In genomic region chr16:2156025-2156848, GRCh38 we compare ENCODE assay signal across 8 cellular contexts. TPM values are rescaled to one million over a fixed set of nuclear protein-coding genes. Genes with fewer than 3 reads are reported as not detected.
A peak's percentile ranks its signal among the peaks of the same experiment; 100 is the strongest.
DNase-seq lines count a peak whose midpoint lies in the region; ATAC-seq, FAIRE-seq and TF ChIP-seq lines count a peak whose summit lies in the region.

No MANE protein-coding gene starts in this region.

- ATAC-seq in naive thymus-derived CD4-positive, alpha-beta T cell, result no peak
- ATAC-seq in GM19395 (IDR thresholded peaks at IDR 0.05; ENCODE audit: unreplicated experiment), result no peak

- H3K14ac ChIP-seq in H1 (ENCODE audit: insufficient read length), result no peak overlapping the region

- H3K36me3 ChIP-seq in SK-N-SH (replicated peaks in 1 of 2; ENCODE audit: control insufficient read depth in 1 of 2, insufficient read depth in 2 of 2, low read length in 1 of 2) (peaks cover 24 to 30% of the 10 kb centered on the region in 2 experiments), H1 (ENCODE audit: control insufficient read depth in 2 of 4, insufficient read depth in 4 of 4, low read length in 3 of 4) (peaks cover 5 to 35% (median 13%) of the 10 kb centered on the region in 4 experiments; a peak in 7 of 8 replicates)
- H3K36me3 ChIP-seq in naive thymus-derived CD4-positive, alpha-beta T cell (ENCODE audit: control insufficient read depth in 2 of 3, insufficient read depth in 3 of 3, low read length in 3 of 3), result peaks cover 0 to 9% (median 0%) of the 10 kb centered on the region in 3 experiments

- no peaks in the 10 kb centered on the region for H3K9me3 Mint-ChIP-seq in naive thymus-derived CD4-positive, alpha-beta T cell

- peaks cover 0 to 18% (median 0%) of the 10 kb centered on the region in 5 donors for H3K36me3 Mint-ChIP-seq in naive thymus-derived CD4-positive, alpha-beta T cell

- no peak for TF ChIP-seq POLR2A in H1 (IDR thresholded peaks at IDR 0.05; ENCODE audit: control extremely low read depth in 1 of 2, low read depth in 2 of 2, low read length in 2 of 2)

- H2BK5ac ChIP-seq in H1 (ENCODE audit: low read depth, low read length), result peak overlapping the region; percentile 81; the same call in 1 of the 2 replicates

- 0 out of 2 replicates have a peak overlapping the region, but pooled peaks have one; percentile 81 for H2BK15ac ChIP-seq in H1 (ENCODE audit: low read length)

- peaks cover 26% of the 10 kb centered on the region for H3F3A ChIP-seq in SK-N-SH (replicated peaks; ENCODE audit: insufficient read depth)

- H3K4me2 ChIP-seq in SK-N-SH, result peak overlapping the region; percentile 95
- H3K4me2 ChIP-seq in H1 (ENCODE audit: insufficient read depth in 1 of 2, low read depth in 2 of 2, low read length in 2 of 2), result peak overlapping the region; percentile 67 to 91

- H3K79me2 ChIP-seq in SK-N-SH (ENCODE audit: insufficient read depth) (peaks cover 90% of the 10 kb centered on the region), H1 (ENCODE audit: control insufficient read depth in 1 of 2, insufficient read depth in 2 of 2, low read length in 2 of 2) (peaks cover 38 to 82% of the 10 kb centered on the region in 2 experiments)

- peak overlapping the region; percentile 40 for H4K5ac ChIP-seq in H1 (ENCODE audit: insufficient read length, low read depth, low read length)

- H3K27me3 Mint-ChIP-seq in naive thymus-derived CD4-positive, alpha-beta T cell, result no peaks in the 10 kb centered on the region

- peak overlapping the region; percentile 46 for H3K56ac ChIP-seq in H1 (replicated peaks; ENCODE audit: insufficient read length, low read depth, low read length)

- H3K4me1 ChIP-seq in SK-N-SH (ENCODE audit: control insufficient read depth in 1 of 2, insufficient read depth in 2 of 2, low read depth in 1 of 2, low read length in 1 of 2), result peaks cover 29 to 58% of the 10 kb centered on the region in 2 experiments; a peak in 3 of 4 replicates
- peaks cover 0 to 44% (median 30%) of the 10 kb centered on the region in 4 experiments; a peak in 6 of 7 replicates for H3K4me1 ChIP-seq in H1 (replicated peaks in 1 of 4; ENCODE audit: control insufficient read depth in 3 of 4, insufficient read depth in 4 of 4, low read length in 3 of 4)
- peaks cover 21 to 44% of the 10 kb centered on the region in 2 donors for H3K4me1 ChIP-seq in naive thymus-derived CD4-positive, alpha-beta T cell (ENCODE audit: control insufficient read depth in 2 of 2, insufficient read depth in 2 of 2, low read length in 2 of 2)

- DNase-seq in activated CD8-positive, alpha-beta memory T cell treated with anti-CD3 and anti-CD28 coated beads for 24 hours, result peak; percentile 68
- DNase-seq in activated CD8-positive, alpha-beta memory T cell treated with anti-CD3 and anti-CD28 coated beads, Interleukin-2, amount 50 U/mL, for 4 hours, result no peak
- DNase-seq in SK-N-SH (peak; percentile 58), H1 (ENCODE audit: low read depth in 1 of 2, low spot score in 2 of 2) (no peak), NCI-H1417 treated with DMSO at 0.1 percent for 48 hours (lab: John Stamatoyannopoulos, UW) (no peak), 8988T (no peak)
- no peak for DNase-seq in naive thymus-derived CD4-positive, alpha-beta T cell

- H4K20me1 ChIP-seq in SK-N-SH (ENCODE audit: insufficient read depth) (peaks cover 78% of the 10 kb centered on the region), H1 (replicated peaks in 1 of 2; ENCODE audit: control insufficient read depth in 1 of 2, insufficient read depth in 2 of 2, low read length in 2 of 2) (peaks cover 33 to 62% of the 10 kb centered on the region in 2 experiments)

- peaks cover 16% of the 10 kb centered on the region for H3K79me1 ChIP-seq in H1 (ENCODE audit: low read depth, low read length)

- peak overlapping the region; percentile 61 to 79; a peak in 3 of 4 replicates for H3K27ac ChIP-seq in SK-N-SH (ENCODE audit: low read depth in 2 of 2, low read length in 1 of 2)
- H3K27ac ChIP-seq in H1 (ENCODE audit: low read depth, low read length), result peak overlapping the region; percentile 49; the same call in 1 of the 2 replicates
- peak overlapping the region; percentile 65 for H3K27ac ChIP-seq in naive thymus-derived CD4-positive, alpha-beta T cell (ENCODE audit: low read depth, low read length)

- H3K9ac ChIP-seq in SK-N-SH (peak overlapping the region; percentile 82), H1 (replicated peaks in 1 of 4; ENCODE audit: extremely low read depth in 1 of 4, low read depth in 3 of 4, low read length in 3 of 4) (peak overlapping the region; percentile 42 to 82 (median 77))

- peak overlapping the region; percentile 66 for H2BK120ac ChIP-seq in H1 (replicated peaks; ENCODE audit: low read depth, low read length)

- H2AFZ ChIP-seq in SK-N-SH (ENCODE audit: low read depth) (peak overlapping the region; percentile 37; the same call in 1 of the 2 replicates), H1 (ENCODE audit: low read length) (no peak overlapping the region)

- WGBS in SK-N-SH (ENCODE audit: low lambda C conversion rate), result 2% methylated on average over 39 of the region's 41 CpGs
- WGBS in H1 (ENCODE audit: extremely low coverage in 1 of 2, insufficient coverage in 1 of 2, insufficient read length in 1 of 2, insufficient replicate concordance in 2 of 2, low coverage in 1 of 2, low lambda C conversion rate in 2 of 2, missing lambda C conversion rate in 1 of 2), 2 experiments, result 5% methylated on average over 31 of the region's 41 CpGs; no CpG with 5 or more reads in 1 of the 2 experiments

- H3K4ac ChIP-seq in H1 (replicated peaks; ENCODE audit: insufficient read length, low read depth, low read length), result peak overlapping the region; percentile 80

- TF ChIP-seq CTCF in SK-N-SH (IDR thresholded peaks at IDR 0.05) (no peak), H1 (IDR thresholded peaks at IDR 0.05; ENCODE audit: control extremely low read depth in 1 of 3, insufficient read depth in 1 of 3, low read depth in 1 of 3, low read length in 3 of 3) (no peak)

- peak overlapping the region; percentile 70; the same call in 1 of the 2 replicates for H2AK5ac ChIP-seq in H1 (ENCODE audit: low read depth, low read length)

- no peak overlapping the region for H2BK20ac ChIP-seq in H1 (ENCODE audit: low read length)

- no peaks in the 10 kb centered on the region for H3K27me3 ChIP-seq in SK-N-SH (ENCODE audit: insufficient read depth)
- H3K27me3 ChIP-seq in H1 (replicated peaks in 1 of 4; ENCODE audit: control insufficient read depth in 3 of 4, extremely low read depth in 1 of 4, insufficient read depth in 3 of 4, low read length in 3 of 4), result no peaks in the 10 kb centered on the region
- H3K27me3 ChIP-seq in naive thymus-derived CD4-positive, alpha-beta T cell (ENCODE audit: control insufficient read depth in 2 of 2, insufficient read depth in 2 of 2, low read length in 2 of 2), result no peaks in the 10 kb centered on the region

- peak overlapping the region; percentile 78 to 95 (median 91) for H3K27ac Mint-ChIP-seq in naive thymus-derived CD4-positive, alpha-beta T cell

- H4K91ac ChIP-seq in H1 (replicated peaks; ENCODE audit: insufficient read length, low read length), result peak overlapping the region; percentile 67

- no peaks in the 10 kb centered on the region for H3K9me2 ChIP-seq in SK-N-SH

- intact Hi-C loops in naive thymus-derived CD4-positive, alpha-beta T cell (cut with micrococcal nuclease), result loop anchor here (5.0 to 10.0 kb wide), 10 partner anchors 51 to 849 kb away; partner anchors contain the start of genes NUBP2 (in 2 of the 2), SPSB3 (in 2 of the 2), CCNF (in 1 of the 2) and E4F1 (in 1 of the 2)

- peak overlapping the region; percentile 100 for H3K4me3 ChIP-seq in SK-N-SH (ENCODE audit: low read depth in 2 of 2, low read length in 1 of 2)
- H3K4me3 ChIP-seq in H1 (ENCODE audit: extremely low read depth in 1 of 4, insufficient read depth in 2 of 4, low read depth in 3 of 4, low read length in 4 of 4), result peak overlapping the region; percentile 69 to 100 (median 95)
- H3K4me3 ChIP-seq in naive thymus-derived CD4-positive, alpha-beta T cell (ENCODE audit: low read length), result peak overlapping the region; percentile 74

- FAIRE-seq in H1 (lab: Jason Lieb, UNC), result no peak

- peaks cover 20 to 57% (median 42%) of the 10 kb centered on the region in 7 donors for H3K4me1 Mint-ChIP-seq in naive thymus-derived CD4-positive, alpha-beta T cell

- H3K9me3 ChIP-seq in SK-N-SH (no peaks in the 10 kb centered on the region), H1 (ENCODE audit: insufficient read depth in 2 of 2, low read depth in 1 of 2, low read length in 1 of 2) (no peaks in the 10 kb centered on the region)
- no peaks in the 10 kb centered on the region for H3K9me3 ChIP-seq in naive thymus-derived CD4-positive, alpha-beta T cell (ENCODE audit: control insufficient read depth in 2 of 3, low read length in 3 of 3)

- CTCF ChIA-PET in SK-N-SH (lab: Yijun Ruan, JAX), result interaction anchor here (0.6 to 6.9 kb wide), 4 partner anchors 16 to 152 kb away, joined by 3 to 55 read pairs (median 14); partner anchors contain the start of gene ECI1
- CTCF ChIA-PET in H1 (lab: Charles Lee; ENCODE audit: partially characterized antibody), result interaction anchor here (0.6 to 3.1 kb wide), 5 partner anchors 16 to 1463 kb away, joined by 3 to 10 read pairs (median 5); no protein-coding TSS in a partner anchor
- CTCF ChIA-PET in naive thymus-derived CD4-positive, alpha-beta T cell (lab: Charles Lee), result interaction anchor here (0.8 to 3.7 kb wide), 3 partner anchors 16 to 164 kb away, joined by 3 to 30 read pairs (median 3); no protein-coding TSS in a partner anchor

- POLR2A ChIA-PET in SK-N-SH (lab: Yijun Ruan, JAX), result interaction anchor here (0.6 to 1.8 kb wide), 30 partner anchors 10 to 681 kb away, joined by 3 to 18 read pairs (median 4); partner anchors contain the start of genes CASKIN1, ECI1, FAHD1 and HAGH
- POLR2A ChIA-PET in H1 (lab: Charles Lee; ENCODE audit: partially characterized antibody), result interaction anchor here (0.5 to 15.0 kb wide), 71 partner anchors 7 to 945 kb away, joined by 3 to 312 read pairs (median 6); partner anchors contain the start of genes BRICD5, DNASE1L2, E4F1 and ECI1
- POLR2A ChIA-PET in naive thymus-derived CD4-positive, alpha-beta T cell (lab: Charles Lee), result interaction anchor here (0.6 to 4.3 kb wide), 39 partner anchors 10 to 1923 kb away, joined by 3 to 44 read pairs (median 6); partner anchors contain the start of genes ATP6V0C, E4F1, ECI1 and FAHD1

- TF ChIP-seq RAD21 in SK-N-SH (IDR thresholded peaks at IDR 0.05; ENCODE audit: low read length) (no peak), H1 (IDR thresholded peaks at IDR 0.05 in 1 of 2, conservative IDR thresholded peaks at IDR 0.05 in 1 of 2; ENCODE audit: low read depth in 2 of 2, low read length in 2 of 2) (no peak)

- no peak overlapping the region for H2BK12ac ChIP-seq in H1 (ENCODE audit: low read depth, low read length)

- no peak overlapping the region for H3K23ac ChIP-seq in H1 (ENCODE audit: insufficient read length)

- H3K23me2 ChIP-seq in H1 (ENCODE audit: low read depth, low read length), result peaks cover 23% of the 10 kb centered on the region; the same call in 1 of the 2 replicates

- peak overlapping the region; percentile 85 to 99 (median 94) for H3K4me3 Mint-ChIP-seq in naive thymus-derived CD4-positive, alpha-beta T cell

- TF ChIP-seq EP300 in SK-N-SH (IDR thresholded peaks at IDR 0.05; ENCODE audit: borderline replicate concordance in 1 of 2, low read depth in 1 of 2, low read length in 1 of 2) (no peak), H1 (IDR thresholded peaks at IDR 0.05; ENCODE audit: borderline replicate concordance in 1 of 2, low read depth in 2 of 2, low read length in 2 of 2) (no peak)

- H4K8ac ChIP-seq in H1 (ENCODE audit: extremely low read depth, insufficient read depth, low read length), result peak overlapping the region; percentile 75; the same call in 1 of the 2 replicates

- peak overlapping the region; percentile 87 for H3K18ac ChIP-seq in H1 (ENCODE audit: extremely low read depth, low read length)

RNA-seq across cellular contexts. Expression of gene TRAF7, which starts 0.7 kb away (rescaled TPM):
- polyA plus RNA-seq in SK-N-SH (2012; rRNA removed) (69.9 and 73.0 TPM in 2 replicates), H1 (2011; rRNA removed) (96.8 and 140 TPM in 2 replicates)
- 32.5 and 56.2 TPM in 2 replicates for polyA plus RNA-seq in SK-N-SH (2012; cell fraction: cytosol; rRNA removed)
- polyA plus RNA-seq in SK-N-SH (2012; cell fraction: nucleus; rRNA removed), result 95.4 and 106 TPM in 2 replicates
- total RNA-seq in H1 (2021; fragmentation: NEBNext Ultra II Directional; extraction: Animal tissue kit (Norgen Biotek cat#: 25700)), result 148 and 155 TPM in 2 replicates
- 87.7 TPM for polyA plus RNA-seq in H1 (2011; cell fraction: cytosol; rRNA removed)
- 166 TPM for polyA plus RNA-seq in H1 (2011; cell fraction: nucleus; rRNA removed)
- 72.2 to 138 TPM (median 118 TPM) in 4 replicates for polyA plus RNA-seq in H1 (2012, experiment 1 of 2)
- 99.5 TPM for polyA plus RNA-seq in H1 (2012, experiment 2 of 2)
- 119 TPM for polyA plus RNA-seq in H1 (2013, experiment 1 of 2)
- polyA plus RNA-seq in H1 (2013, experiment 2 of 2), result 114 TPM
- polyA minus RNA-seq in H1 (2011; rRNA and poly(A)+ RNA removed), result 88.7 and 112 TPM in 2 replicates
- polyA minus RNA-seq in H1 (2011; cell fraction: cytosol; rRNA and poly(A)+ RNA removed), result 80.9 TPM
- 56.2 TPM for polyA minus RNA-seq in H1 (2011; cell fraction: nucleus; rRNA and poly(A)+ RNA removed)
- total RNA-seq in naive thymus-derived CD4-positive, alpha-beta T cell, result 10 to 100 TPM; 30.0 to 58.3 (median 36.7) TPM
- 1 to 10 TPM; 4.8 to 6.8 TPM for polyA plus RNA-seq in naive thymus-derived CD4-positive, alpha-beta T cell

RNA-seq across cellular contexts. Expression of gene RAB26, which starts 7.8 kb away (rescaled TPM):
- polyA plus RNA-seq in SK-N-SH (2012; rRNA removed) (14.3 and 19.5 TPM in 2 replicates), H1 (2011; rRNA removed) (5.4 and 6.6 TPM in 2 replicates)
- polyA plus RNA-seq in SK-N-SH (2012; cell fraction: cytosol; rRNA removed), result 4.5 and 6.2 TPM in 2 replicates
- polyA plus RNA-seq in SK-N-SH (2012; cell fraction: nucleus; rRNA removed), result 102 and 121 TPM in 2 replicates
- 4.3 and 5.3 TPM in 2 replicates for total RNA-seq in H1 (2021; fragmentation: NEBNext Ultra II Directional; extraction: Animal tissue kit (Norgen Biotek cat#: 25700))
- 7.4 TPM for polyA plus RNA-seq in H1 (2011; cell fraction: cytosol; rRNA removed)
- 23.2 TPM for polyA plus RNA-seq in H1 (2011; cell fraction: nucleus; rRNA removed)
- polyA plus RNA-seq in H1 (2012, experiment 1 of 2), result 6.8 to 14.2 TPM (median 12.7 TPM) in 4 replicates
- polyA plus RNA-seq in H1 (2012, experiment 2 of 2), result 4.8 TPM
- polyA plus RNA-seq in H1 (2013, experiment 1 of 2), result 11.6 TPM
- polyA plus RNA-seq in H1 (2013, experiment 2 of 2), result 13.9 TPM
- 2.4 and 2.6 TPM in 2 replicates for polyA minus RNA-seq in H1 (2011; rRNA and poly(A)+ RNA removed)
- polyA minus RNA-seq in H1 (2011; cell fraction: cytosol; rRNA and poly(A)+ RNA removed), result 2.0 TPM
- polyA minus RNA-seq in H1 (2011; cell fraction: nucleus; rRNA and poly(A)+ RNA removed), result 3.2 TPM
- total RNA-seq in naive thymus-derived CD4-positive, alpha-beta T cell, result under 1 TPM in 1 of 5 experiments, not detected in 4; 0.86 TPM
- under 1 TPM; 0.29 to 0.66 TPM for polyA plus RNA-seq in naive thymus-derived CD4-positive, alpha-beta T cell

RNA-seq across cellular contexts. Expression of gene PKD1, which starts 20.5 kb away (rescaled TPM):
- 39.8 and 47.4 TPM in 2 replicates for polyA plus RNA-seq in SK-N-SH (2012; rRNA removed)
- 10.3 and 21.4 TPM in 2 replicates for polyA plus RNA-seq in SK-N-SH (2012; cell fraction: cytosol; rRNA removed)
- 292 and 443 TPM in 2 replicates for polyA plus RNA-seq in SK-N-SH (2012; cell fraction: nucleus; rRNA removed)
- total RNA-seq in H1 (2021; fragmentation: NEBNext Ultra II Directional; extraction: Animal tissue kit (Norgen Biotek cat#: 25700)), result 52.7 and 63.5 TPM in 2 replicates
- polyA plus RNA-seq in H1 (2011; rRNA removed), result 40.6 and 59.4 TPM in 2 replicates
- 50.0 TPM for polyA plus RNA-seq in H1 (2011; cell fraction: cytosol; rRNA removed)
- polyA plus RNA-seq in H1 (2011; cell fraction: nucleus; rRNA removed), result 380 TPM
- 37.9 to 66.9 TPM (median 59.1 TPM) in 4 replicates for polyA plus RNA-seq in H1 (2012, experiment 1 of 2)
- 29.8 TPM for polyA plus RNA-seq in H1 (2012, experiment 2 of 2)
- polyA plus RNA-seq in H1 (2013, experiment 1 of 2), result 28.9 TPM
- polyA plus RNA-seq in H1 (2013, experiment 2 of 2), result 27.1 TPM
- polyA minus RNA-seq in H1 (2011; rRNA and poly(A)+ RNA removed), result 24.8 and 36.2 TPM in 2 replicates
- 37.0 TPM for polyA minus RNA-seq in H1 (2011; cell fraction: cytosol; rRNA and poly(A)+ RNA removed)
- polyA minus RNA-seq in H1 (2011; cell fraction: nucleus; rRNA and poly(A)+ RNA removed), result 106 TPM
- total RNA-seq in naive thymus-derived CD4-positive, alpha-beta T cell, result 100 to 1,000 TPM in 2 of 5 experiments, 10 to 100 TPM in 3; 82.8 to 153 (median 98.3) TPM
- 1 to 10 TPM; 4.9 to 9.8 TPM for polyA plus RNA-seq in naive thymus-derived CD4-positive, alpha-beta T cell

RNA-seq across cellular contexts. Expression of gene CASKIN1, which starts 40.2 kb away (rescaled TPM):
- polyA plus RNA-seq in SK-N-SH (2012; rRNA removed), result 1.4 and 1.7 TPM in 2 replicates
- 0.22 and 0.43 TPM in 2 replicates for polyA plus RNA-seq in SK-N-SH (2012; cell fraction: cytosol; rRNA removed)
- polyA plus RNA-seq in SK-N-SH (2012; cell fraction: nucleus; rRNA removed), result 8.7 and 11.6 TPM in 2 replicates
- 6.4 and 6.5 TPM in 2 replicates for total RNA-seq in H1 (2021; fragmentation: NEBNext Ultra II Directional; extraction: Animal tissue kit (Norgen Biotek cat#: 25700))
- polyA plus RNA-seq in H1 (2011; rRNA removed), result 1.2 and 2.7 TPM in 2 replicates
- 2.0 TPM for polyA plus RNA-seq in H1 (2011; cell fraction: cytosol; rRNA removed)
- polyA plus RNA-seq in H1 (2011; cell fraction: nucleus; rRNA removed), result 9.8 TPM
- polyA plus RNA-seq in H1 (2012, experiment 1 of 2), result 2.7 to 3.7 TPM (median 3.2 TPM) in 4 replicates
- polyA plus RNA-seq in H1 (2012, experiment 2 of 2), result 2.8 TPM
- 2.0 TPM for polyA plus RNA-seq in H1 (2013, experiment 1 of 2)
- polyA plus RNA-seq in H1 (2013, experiment 2 of 2), result 1.9 TPM
- polyA minus RNA-seq in H1 (2011; rRNA and poly(A)+ RNA removed), result 0.93 and 1.9 TPM in 2 replicates
- 4.5 TPM for polyA minus RNA-seq in H1 (2011; cell fraction: cytosol; rRNA and poly(A)+ RNA removed)
- 4.4 TPM for polyA minus RNA-seq in H1 (2011; cell fraction: nucleus; rRNA and poly(A)+ RNA removed)
- under 1 TPM in 1 of 5 experiments, not detected in 4; 0.19 TPM for total RNA-seq in naive thymus-derived CD4-positive, alpha-beta T cell
- not detected for polyA plus RNA-seq in naive thymus-derived CD4-positive, alpha-beta T cell

RNA-seq across cellular contexts. Expression of gene MLST8, which starts 49.0 kb away (rescaled TPM):
- polyA plus RNA-seq in SK-N-SH (2012; rRNA removed) (70.3 and 85.4 TPM in 2 replicates), H1 (2011; rRNA removed) (321 and 440 TPM in 2 replicates)
- 37.7 and 67.4 TPM in 2 replicates for polyA plus RNA-seq in SK-N-SH (2012; cell fraction: cytosol; rRNA removed)
- 156 and 226 TPM in 2 replicates for polyA plus RNA-seq in SK-N-SH (2012; cell fraction: nucleus; rRNA removed)
- total RNA-seq in H1 (2021; fragmentation: NEBNext Ultra II Directional; extraction: Animal tissue kit (Norgen Biotek cat#: 25700)), result 67.6 and 69.6 TPM in 2 replicates
- polyA plus RNA-seq in H1 (2011; cell fraction: cytosol; rRNA removed), result 218 TPM
- 354 TPM for polyA plus RNA-seq in H1 (2011; cell fraction: nucleus; rRNA removed)
- polyA plus RNA-seq in H1 (2012, experiment 1 of 2), result 47.7 to 104 TPM (median 94.8 TPM) in 4 replicates
- polyA plus RNA-seq in H1 (2012, experiment 2 of 2), result 87.2 TPM
- polyA plus RNA-seq in H1 (2013, experiment 1 of 2), result 57.1 TPM
- polyA plus RNA-seq in H1 (2013, experiment 2 of 2), result 56.1 TPM
- 88.3 and 98.1 TPM in 2 replicates for polyA minus RNA-seq in H1 (2011; rRNA and poly(A)+ RNA removed)
- polyA minus RNA-seq in H1 (2011; cell fraction: cytosol; rRNA and poly(A)+ RNA removed), result 67.9 TPM
- polyA minus RNA-seq in H1 (2011; cell fraction: nucleus; rRNA and poly(A)+ RNA removed), result 111 TPM
- total RNA-seq in naive thymus-derived CD4-positive, alpha-beta T cell, result 10 to 100 TPM; 25.1 to 41.2 (median 35.5) TPM
- 10 to 100 TPM; 20.7 to 36.4 TPM for polyA plus RNA-seq in naive thymus-derived CD4-positive, alpha-beta T cell

Comparison
In these comparisons a context has a peak if more than half of its experiments do, and no peak if none do; other contexts are left out.
1. DNase-seq: peak in activated CD8-positive, alpha-beta memory T cell treated with anti-CD3 and anti-CD28 coated beads for 24 hours (single experiment) and SK-N-SH (single experiment); none in activated CD8-positive, alpha-beta memory T cell treated with anti-CD3 and anti-CD28 coated beads, Interleukin-2, amount 50 U/mL, for 4 hours (single experiment), H1 (0 of 2), naive thymus-derived CD4-positive, alpha-beta T cell (0 of 9), NCI-H1417 treated with DMSO at 0.1 percent for 48 hours (single experiment) and 8988T (single experiment).
2. RNA of gene TRAF7, which starts 0.7 kb away (polyA plus RNA-seq): 72.2 to 166 TPM in H1 and 32.5 to 106 TPM in SK-N-SH; 4.8 to 6.8 TPM in naive thymus-derived CD4-positive, alpha-beta T cell; every median in the first group is over 4 times any median in the second.
3. Peak in every context shown above with its lines, with median percentiles within 50 percentile points of each other: H3K27ac ChIP-seq and H3K4me3 ChIP-seq.